9 cellular contexts compared by ENCODE assay signal in the genomic region with DNA sequence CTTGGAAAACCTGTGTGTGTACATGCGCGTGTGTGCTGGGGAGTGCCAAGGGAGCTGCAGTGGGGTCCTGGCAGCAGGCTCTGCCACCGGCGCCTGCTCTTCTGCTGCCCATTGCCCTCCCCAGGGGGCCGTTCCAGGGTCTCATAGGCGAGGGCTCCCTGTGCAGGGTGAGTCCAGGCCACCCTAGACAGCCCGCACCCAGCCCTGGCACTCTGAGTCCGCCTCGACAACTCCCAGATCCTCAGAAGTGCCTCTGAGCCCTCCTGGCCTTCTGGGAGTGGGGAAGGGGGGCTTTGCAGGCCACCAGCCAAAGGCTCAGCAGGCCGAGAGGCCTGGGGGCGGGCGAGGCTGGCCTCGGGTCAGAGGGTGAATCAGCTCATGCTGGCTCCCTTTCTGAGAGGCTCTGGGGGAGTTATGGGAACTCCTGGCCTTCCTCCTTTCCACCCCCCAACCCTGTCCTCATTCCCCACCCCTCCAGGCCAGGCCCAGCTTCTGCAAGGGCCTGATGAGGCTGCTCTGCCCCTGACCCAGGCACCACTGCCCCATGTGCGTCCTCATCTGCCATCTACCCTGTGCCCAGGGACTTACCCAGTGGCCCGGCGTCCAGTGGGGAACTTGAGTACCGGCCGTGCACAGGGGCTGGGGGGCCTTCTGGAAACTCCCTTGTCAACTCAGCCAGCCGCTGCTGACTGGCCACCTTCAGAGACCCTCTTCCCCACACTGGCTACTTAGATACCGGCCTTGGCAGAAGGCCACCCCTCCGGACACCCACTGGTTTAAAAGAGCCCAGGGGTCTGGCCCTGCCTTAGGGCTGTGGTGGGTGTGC. TPM values are rescaled to one million over a fixed set of nuclear protein-coding genes. Genes with fewer than 3 reads are reported as not detected.
DNase-seq lines count a peak whose midpoint lies in the region; ATAC-seq, FAIRE-seq and TF ChIP-seq lines count a peak whose summit lies in the region.
"Had no signal": no experiment of that assay in that cellular context is flagged by ENCODE, and none has a peak within 500 bp of the region (broad histone marks: within the 10 kb centered on the region; RNA-seq: fewer than 3 reads in every experiment).

No MANE protein-coding gene starts in this region.

- no peak for FAIRE-seq in HepG2 (lab: Jason Lieb, UNC)

- H3K9ac ChIP-seq in HepG2 (ENCODE audit: insufficient read depth, low read depth, low read length): peak overlapping the region; percentile 84

- H3K36me3 ChIP-seq in HepG2 (replicated peaks in 1 of 2; ENCODE audit: control insufficient read depth in 1 of 2, insufficient read depth in 2 of 2, low read length in 2 of 2): 0 out of 5 replicates have a peak, but pooled peaks cover 0 to 3% of the 10 kb centered on the region in 2 experiments
- peaks cover 5% of the 10 kb centered on the region for H3K36me3 ChIP-seq in suprapubic skin

- DNase-seq in NCI-H1092 treated with DMSO at 0.1 percent for 48 hours (lab: John Stamatoyannopoulos, UW) (peak; percentile 59), NCI-H1092 (lab: John Stamatoyannopoulos, UW) (no peak), HepG2 (ENCODE audit: low spot score) (no peak), suprapubic skin (ENCODE audit: low spot score in 2 of 2) (no peak), NCI-H446 treated with DMSO at 0.1 percent for 48 hours (lab: John Stamatoyannopoulos, UW) (no peak)
- no peak for DNase-seq in activated T-cell treated with anti-CD3 and anti-CD28 coated beads, Interleukin-2, amount 50 U/mL, for 72 hours

- CTCF ChIA-PET in HepG2 (lab: Yijun Ruan, JAX; ENCODE audit: low intra/inter-chr PET ratio, low total read pairs): interaction anchor here (1.2 to 3.6 kb wide), 3 partner anchors 39 to 118 kb away, joined by 3 to 24 read pairs (median 10); no protein-coding TSS in a partner anchor

- H3K9me3 Mint-ChIP-seq in activated T-cell treated with anti-CD3 and anti-CD28 coated beads, Interleukin-2, amount 50 U/mL, for 72 hours: no peaks in the 10 kb centered on the region

- H3K79me2 ChIP-seq in HepG2 (ENCODE audit: insufficient read depth, low read length): peaks cover under 1% of the 10 kb centered on the region

- H3K4me2 ChIP-seq in HepG2 (ENCODE audit: low read depth, low read length): peak overlapping the region; percentile 97

- H3K27me3 Mint-ChIP-seq in activated T-cell treated with anti-CD3 and anti-CD28 coated beads, Interleukin-2, amount 50 U/mL, for 72 hours (ENCODE audit: low read depth): no peaks in the 10 kb centered on the region

- H2AFZ ChIP-seq in HepG2 (ENCODE audit: low read length): no peak overlapping the region

- H3K27me3 ChIP-seq in HepG2 (ENCODE audit: control insufficient read depth in 1 of 2, insufficient read depth in 2 of 2, low read length in 2 of 2): peaks cover 1 to 14% of the 10 kb centered on the region in 2 experiments; a peak in 3 of 5 replicates
- no peaks in the 10 kb centered on the region for H3K27me3 ChIP-seq in suprapubic skin

- in situ Hi-C loops in HepG2 (cut with HindIII; ENCODE audit: extremely low pct_ligation_motif_present, low pct_unique_long_range_greater_than_20kb): loop anchor here (5.0 kb wide), 2 partner anchors 38 to 112 kb away; a partner anchor contains a TSS

- H3K27ac ChIP-seq in HepG2 (ENCODE audit: extremely low read length, insufficient read depth, low read length): peak overlapping the region; percentile 14
- H3K27ac ChIP-seq in suprapubic skin: peak overlapping the region; percentile 90

- no peak for TF ChIP-seq EP300 in HepG2 (IDR thresholded peaks at IDR 0.05; ENCODE audit: low read depth in 2 of 2, low read length in 2 of 2)
- TF ChIP-seq EP300 in HepG2 (CRISPR knock-in tag; IDR thresholded peaks at IDR 0.05; ENCODE audit: borderline replicate concordance): no peak
- no peak for TF ChIP-seq EP300 in suprapubic skin (IDR thresholded peaks at IDR 0.05)

- H3K4me1 Mint-ChIP-seq in activated T-cell treated with anti-CD3 and anti-CD28 coated beads, Interleukin-2, amount 50 U/mL, for 72 hours (ENCODE audit: low read depth): peaks cover 44% of the 10 kb centered on the region

- TF ChIP-seq POLR2A in HepG2 (IDR thresholded peaks at IDR 0.05; ENCODE audit: insufficient read depth in 1 of 2, low read depth in 2 of 2, low read length in 2 of 2) (peak in 1 of 2 experiments; percentile 46; a peak in 1 of 4 replicates), suprapubic skin (IDR thresholded peaks at IDR 0.05) (no peak)

- no peaks in the 10 kb centered on the region for H4K20me1 ChIP-seq in HepG2 (ENCODE audit: insufficient read depth, low read length)

- no peak for TF ChIP-seq CTCF in HepG2 (CRISPR knock-in tag; IDR thresholded peaks at IDR 0.05)
- no peak for TF ChIP-seq CTCF in suprapubic skin (IDR thresholded peaks at IDR 0.05)

- peak overlapping the region; percentile 59 to 79 (median 70); a peak in 4 of 6 replicates for H3K4me3 ChIP-seq in HepG2 (replicated peaks in 1 of 3; ENCODE audit: insufficient read depth in 1 of 3, low read depth in 2 of 3, low read length in 3 of 3)
- H3K4me3 ChIP-seq in suprapubic skin: peak overlapping the region; percentile 82

- ATAC-seq in activated T-cell treated with anti-CD3 and anti-CD28 coated beads, Interleukin-2, amount 50 U/mL, for 72 hours (replicated peaks in 1 of 2): no peak
- peak; percentile 0; the same call in 1 of the 3 replicates for ATAC-seq in HepG2
- no peak for ATAC-seq in GM19395 (IDR thresholded peaks at IDR 0.05; ENCODE audit: unreplicated experiment)
- ATAC-seq in HG03469 (IDR thresholded peaks at IDR 0.05; ENCODE audit: unreplicated experiment): no peak

- intact Hi-C loops in HepG2 (cut with micrococcal nuclease; ENCODE audit: unreplicated experiment): loop anchor here (2.0 to 5.0 kb wide), 3 partner anchors 14 to 118 kb away; a partner anchor contains a TSS

- peak overlapping the region; percentile 87 to 95 for H3K4me3 Mint-ChIP-seq in activated T-cell treated with anti-CD3 and anti-CD28 coated beads, Interleukin-2, amount 50 U/mL, for 72 hours

- H3K9me3 ChIP-seq in HepG2 (ENCODE audit: low read length) (no peaks in the 10 kb centered on the region), suprapubic skin (no peaks in the 10 kb centered on the region)

- H3K27ac Mint-ChIP-seq in activated T-cell treated with anti-CD3 and anti-CD28 coated beads, Interleukin-2, amount 50 U/mL, for 72 hours: no peak overlapping the region

- WGBS in HepG2 (ENCODE audit: low lambda C conversion rate): 53% methylated on average over 12 of the region's 21 CpGs
- WGBS in suprapubic skin: 11% methylated on average over 16 of the region's 21 CpGs

- peaks cover 68% of the 10 kb centered on the region for H3K4me1 ChIP-seq in HepG2 (ENCODE audit: insufficient read depth, low read length)
- H3K4me1 ChIP-seq in suprapubic skin: peaks cover 79% of the 10 kb centered on the region

- TF ChIP-seq RAD21 in HepG2 (CRISPR knock-in tag; IDR thresholded peaks at IDR 0.05): no peak

- POLR2A ChIA-PET in HepG2 (lab: Yijun Ruan, JAX): interaction anchor here (0.8 to 1.2 kb wide), 5 partner anchors 8 to 175 kb away, joined by 3 to 10 read pairs (median 3); a partner anchor contains a TSS

- H3K36me3 Mint-ChIP-seq in activated T-cell treated with anti-CD3 and anti-CD28 coated beads, Interleukin-2, amount 50 U/mL, for 72 hours (ENCODE audit: insufficient read depth in 2 of 2): peaks cover 0 to 1% of the 10 kb centered on the region in 2 donors

- TSS peak; percentile 19 for BruUV-seq in HepG2 (replicated peaks; lab: Mats Ljungman, UMichigan)

RNA-seq across cellular contexts. Expression of a gene that starts 2.1 kb away (rescaled TPM):
- total RNA-seq in activated T-cell treated with anti-CD3 and anti-CD28 coated beads, Interleukin-2, amount 50 U/mL, for 72 hours: 10 to 100 TPM; 33.0 to 36.9 TPM
- total RNA-seq in HepG2 (2016; rRNA removed; fragmentation: Illumina TruSeq; extraction: Trizol) (20.7 and 27.4 TPM in 2 replicates), suprapubic skin (10 to 100 TPM; 11.4 to 41.0 (median 14.0) TPM)
- total RNA-seq in HepG2 (2016; cell fraction: cytosol; rRNA removed; fragmentation: Illumina TruSeq; extraction: Trizol; ENCODE audit: low read depth): 9.2 and 10.3 TPM in 2 replicates
- 21.2 and 28.4 TPM in 2 replicates for total RNA-seq in HepG2 (2016; cell fraction: insoluble cytoplasmic fraction; rRNA removed; fragmentation: Illumina TruSeq; extraction: Trizol)
- total RNA-seq in HepG2 (2016; cell fraction: membrane; rRNA removed; fragmentation: Illumina TruSeq; extraction: Trizol): 12.9 and 13.8 TPM in 2 replicates
- 15.9 and 16.8 TPM in 2 replicates for total RNA-seq in HepG2 (2016; cell fraction: nucleus; rRNA removed; fragmentation: Illumina TruSeq; extraction: Trizol)
- 5.7 and 7.3 TPM in 2 replicates for polyA plus RNA-seq in HepG2 (2011; rRNA removed)
- polyA plus RNA-seq in HepG2 (2011; cell fraction: cytosol; rRNA removed): 4.1 and 10.9 TPM in 2 replicates
- polyA plus RNA-seq in HepG2 (2011; cell fraction: nucleus; rRNA removed): 20.8 and 27.4 TPM in 2 replicates
- polyA plus RNA-seq in HepG2 (2012): 4.5 and 5.0 TPM in 2 replicates
- 5.8 and 6.5 TPM in 2 replicates for polyA plus RNA-seq in HepG2 (2016; cell fraction: cytosol; fragmentation: Illumina TruSeq; extraction: Trizol; ENCODE audit: low read depth)
- 20.9 and 21.6 TPM in 2 replicates for polyA plus RNA-seq in HepG2 (2016; cell fraction: insoluble cytoplasmic fraction; fragmentation: Illumina TruSeq; extraction: Trizol; ENCODE audit: low read depth)
- polyA plus RNA-seq in HepG2 (2016; cell fraction: membrane; fragmentation: Illumina TruSeq; extraction: Trizol; ENCODE audit: low read depth): 9.6 and 10.0 TPM in 2 replicates
- polyA plus RNA-seq in HepG2 (2016; cell fraction: nucleus; fragmentation: Illumina TruSeq; extraction: Trizol; ENCODE audit: insufficient read depth, low read depth): 36.1 and 37.5 TPM in 2 replicates
- polyA minus RNA-seq in HepG2 (2011; rRNA and poly(A)+ RNA removed; ENCODE audit: low replicate concordance): 12.1 and 23.1 TPM in 2 replicates
- 2.8 and 5.5 TPM in 2 replicates for polyA minus RNA-seq in HepG2 (2011; cell fraction: cytosol; rRNA and poly(A)+ RNA removed)
- polyA minus RNA-seq in HepG2 (2011; cell fraction: nucleus; rRNA and poly(A)+ RNA removed): 7.3 and 9.0 TPM in 2 replicates

RNA-seq across cellular contexts. Expression of a gene that starts 2.3 kb away (rescaled TPM):
- 100 to 1,000 TPM; 146 to 174 TPM for total RNA-seq in activated T-cell treated with anti-CD3 and anti-CD28 coated beads, Interleukin-2, amount 50 U/mL, for 72 hours
- 53.9 and 59.7 TPM in 2 replicates for total RNA-seq in HepG2 (2016; rRNA removed; fragmentation: Illumina TruSeq; extraction: Trizol)
- 18.2 and 27.4 TPM in 2 replicates for total RNA-seq in HepG2 (2016; cell fraction: cytosol; rRNA removed; fragmentation: Illumina TruSeq; extraction: Trizol; ENCODE audit: low read depth)
- 53.1 and 55.2 TPM in 2 replicates for total RNA-seq in HepG2 (2016; cell fraction: insoluble cytoplasmic fraction; rRNA removed; fragmentation: Illumina TruSeq; extraction: Trizol)
- 23.1 and 27.8 TPM in 2 replicates for total RNA-seq in HepG2 (2016; cell fraction: membrane; rRNA removed; fragmentation: Illumina TruSeq; extraction: Trizol)
- 25.3 and 26.5 TPM in 2 replicates for total RNA-seq in HepG2 (2016; cell fraction: nucleus; rRNA removed; fragmentation: Illumina TruSeq; extraction: Trizol)
- polyA plus RNA-seq in HepG2 (2011; rRNA removed): 59.5 and 62.2 TPM in 2 replicates
- polyA plus RNA-seq in HepG2 (2011; cell fraction: cytosol; rRNA removed): 27.8 and 82.6 TPM in 2 replicates
- polyA plus RNA-seq in HepG2 (2011; cell fraction: nucleus; rRNA removed): 47.3 and 55.5 TPM in 2 replicates
- polyA plus RNA-seq in HepG2 (2012): 46.4 and 49.2 TPM in 2 replicates
- 85.4 and 115 TPM in 2 replicates for polyA plus RNA-seq in HepG2 (2016; cell fraction: cytosol; fragmentation: Illumina TruSeq; extraction: Trizol; ENCODE audit: low read depth)
- 142 and 159 TPM in 2 replicates for polyA plus RNA-seq in HepG2 (2016; cell fraction: insoluble cytoplasmic fraction; fragmentation: Illumina TruSeq; extraction: Trizol; ENCODE audit: low read depth)
- polyA plus RNA-seq in HepG2 (2016; cell fraction: membrane; fragmentation: Illumina TruSeq; extraction: Trizol; ENCODE audit: low read depth): 67.3 and 82.2 TPM in 2 replicates
- 136 and 137 TPM in 2 replicates for polyA plus RNA-seq in HepG2 (2016; cell fraction: nucleus; fragmentation: Illumina TruSeq; extraction: Trizol; ENCODE audit: insufficient read depth, low read depth)
- polyA minus RNA-seq in HepG2 (2011; rRNA and poly(A)+ RNA removed; ENCODE audit: low replicate concordance): 24.8 and 136 TPM in 2 replicates
- polyA minus RNA-seq in HepG2 (2011; cell fraction: cytosol; rRNA and poly(A)+ RNA removed): 20.6 and 28.4 TPM in 2 replicates
- 4.7 and 11.8 TPM in 2 replicates for polyA minus RNA-seq in HepG2 (2011; cell fraction: nucleus; rRNA and poly(A)+ RNA removed)
- total RNA-seq in suprapubic skin: 100 to 1,000 TPM in 1 of 4 donors, 10 to 100 TPM in 3; 28.6 to 140 (median 76.2) TPM
- total RNA-seq: lung microvascular endothelial cell had no signal

RNA-seq across cellular contexts. Expression of a gene that starts 14.4 kb away (rescaled TPM):
- total RNA-seq in activated T-cell treated with anti-CD3 and anti-CD28 coated beads, Interleukin-2, amount 50 U/mL, for 72 hours: 1 to 10 TPM; 1.1 to 1.3 TPM
- 32.1 and 37.9 TPM in 2 replicates for total RNA-seq in HepG2 (2016; rRNA removed; fragmentation: Illumina TruSeq; extraction: Trizol)
- 22.2 and 30.3 TPM in 2 replicates for total RNA-seq in HepG2 (2016; cell fraction: cytosol; rRNA removed; fragmentation: Illumina TruSeq; extraction: Trizol; ENCODE audit: low read depth)
- 29.1 and 37.9 TPM in 2 replicates for total RNA-seq in HepG2 (2016; cell fraction: insoluble cytoplasmic fraction; rRNA removed; fragmentation: Illumina TruSeq; extraction: Trizol)
- 30.8 and 36.2 TPM in 2 replicates for total RNA-seq in HepG2 (2016; cell fraction: membrane; rRNA removed; fragmentation: Illumina TruSeq; extraction: Trizol)
- total RNA-seq in HepG2 (2016; cell fraction: nucleus; rRNA removed; fragmentation: Illumina TruSeq; extraction: Trizol): 14.7 and 15.4 TPM in 2 replicates
- polyA plus RNA-seq in HepG2 (2011; rRNA removed): 18.0 and 31.6 TPM in 2 replicates
- polyA plus RNA-seq in HepG2 (2011; cell fraction: cytosol; rRNA removed): 18.1 and 57.4 TPM in 2 replicates
- 37.9 and 74.0 TPM in 2 replicates for polyA plus RNA-seq in HepG2 (2011; cell fraction: nucleus; rRNA removed)
- 3.6 and 7.4 TPM in 2 replicates for polyA plus RNA-seq in HepG2 (2012)
- polyA plus RNA-seq in HepG2 (2016; cell fraction: cytosol; fragmentation: Illumina TruSeq; extraction: Trizol; ENCODE audit: low read depth): 34.0 and 41.4 TPM in 2 replicates
- 44.2 and 51.5 TPM in 2 replicates for polyA plus RNA-seq in HepG2 (2016; cell fraction: insoluble cytoplasmic fraction; fragmentation: Illumina TruSeq; extraction: Trizol; ENCODE audit: low read depth)
- 41.2 and 43.7 TPM in 2 replicates for polyA plus RNA-seq in HepG2 (2016; cell fraction: membrane; fragmentation: Illumina TruSeq; extraction: Trizol; ENCODE audit: low read depth)
- polyA plus RNA-seq in HepG2 (2016; cell fraction: nucleus; fragmentation: Illumina TruSeq; extraction: Trizol; ENCODE audit: insufficient read depth, low read depth): 39.7 and 41.0 TPM in 2 replicates
- 21.4 and 23.6 TPM in 2 replicates for polyA minus RNA-seq in HepG2 (2011; rRNA and poly(A)+ RNA removed; ENCODE audit: low replicate concordance)
- polyA minus RNA-seq in HepG2 (2011; cell fraction: cytosol; rRNA and poly(A)+ RNA removed): 8.4 and 15.7 TPM in 2 replicates
- polyA minus RNA-seq in HepG2 (2011; cell fraction: nucleus; rRNA and poly(A)+ RNA removed): 2.2 and 7.5 TPM in 2 replicates
- total RNA-seq in suprapubic skin: 100 to 1,000 TPM in 2 of 4 donors, 10 to 100 TPM in 2; 70.7 to 140 (median 104) TPM

RNA-seq across cellular contexts. Expression of a gene that starts 37.4 kb away (rescaled TPM):
- total RNA-seq in activated T-cell treated with anti-CD3 and anti-CD28 coated beads, Interleukin-2, amount 50 U/mL, for 72 hours: 1 to 10 TPM; 6.3 to 7.9 TPM
- 10.8 and 19.0 TPM in 2 replicates for total RNA-seq in HepG2 (2016; rRNA removed; fragmentation: Illumina TruSeq; extraction: Trizol)
- total RNA-seq in HepG2 (2016; cell fraction: cytosol; rRNA removed; fragmentation: Illumina TruSeq; extraction: Trizol; ENCODE audit: low read depth): 11.9 and 15.2 TPM in 2 replicates
- total RNA-seq in HepG2 (2016; cell fraction: insoluble cytoplasmic fraction; rRNA removed; fragmentation: Illumina TruSeq; extraction: Trizol): 12.1 and 17.9 TPM in 2 replicates
- total RNA-seq in HepG2 (2016; cell fraction: membrane; rRNA removed; fragmentation: Illumina TruSeq; extraction: Trizol): 21.1 and 26.4 TPM in 2 replicates
- 8.8 and 9.1 TPM in 2 replicates for total RNA-seq in HepG2 (2016; cell fraction: nucleus; rRNA removed; fragmentation: Illumina TruSeq; extraction: Trizol)
- 6.6 and 10.9 TPM in 2 replicates for polyA plus RNA-seq in HepG2 (2011; rRNA removed)
- 11.8 and 25.5 TPM in 2 replicates for polyA plus RNA-seq in HepG2 (2011; cell fraction: cytosol; rRNA removed)
- polyA plus RNA-seq in HepG2 (2011; cell fraction: nucleus; rRNA removed): 16.5 and 16.6 TPM in 2 replicates
- polyA plus RNA-seq in HepG2 (2012): 4.0 and 4.3 TPM in 2 replicates
- polyA plus RNA-seq in HepG2 (2016; cell fraction: cytosol; fragmentation: Illumina TruSeq; extraction: Trizol; ENCODE audit: low read depth): 8.8 and 9.5 TPM in 2 replicates
- 8.7 and 9.4 TPM in 2 replicates for polyA plus RNA-seq in HepG2 (2016; cell fraction: insoluble cytoplasmic fraction; fragmentation: Illumina TruSeq; extraction: Trizol; ENCODE audit: low read depth)
- polyA plus RNA-seq in HepG2 (2016; cell fraction: membrane; fragmentation: Illumina TruSeq; extraction: Trizol; ENCODE audit: low read depth): 13.5 TPM in 2 replicates
- polyA plus RNA-seq in HepG2 (2016; cell fraction: nucleus; fragmentation: Illumina TruSeq; extraction: Trizol; ENCODE audit: insufficient read depth, low read depth): 12.3 and 13.5 TPM in 2 replicates
- polyA minus RNA-seq in HepG2 (2011; rRNA and poly(A)+ RNA removed; ENCODE audit: low replicate concordance): 0.82 and 39.5 TPM in 2 replicates
- polyA minus RNA-seq in HepG2 (2011; cell fraction: cytosol; rRNA and poly(A)+ RNA removed): 12.8 and 13.8 TPM in 2 replicates
- polyA minus RNA-seq in HepG2 (2011; cell fraction: nucleus; rRNA and poly(A)+ RNA removed): 4.1 and 4.5 TPM in 2 replicates
- total RNA-seq in suprapubic skin: 1 to 10 TPM; 1.7 to 4.2 (median 2.7) TPM

Comparison
In these comparisons a context has a peak if more than half of its experiments do, and no peak if none do; other contexts are left out.
1. RNA of a gene that starts 14.4 kb away (total RNA-seq): 70.7 to 140 TPM in suprapubic skin and 14.7 to 37.9 TPM in HepG2; 1.1 to 1.3 TPM in activated T-cell treated with anti-CD3 and anti-CD28 coated beads, Interleukin-2, amount 50 U/mL, for 72 hours; every median in the first group is over 4 times any median in the second.